In the genomic region with DNA sequence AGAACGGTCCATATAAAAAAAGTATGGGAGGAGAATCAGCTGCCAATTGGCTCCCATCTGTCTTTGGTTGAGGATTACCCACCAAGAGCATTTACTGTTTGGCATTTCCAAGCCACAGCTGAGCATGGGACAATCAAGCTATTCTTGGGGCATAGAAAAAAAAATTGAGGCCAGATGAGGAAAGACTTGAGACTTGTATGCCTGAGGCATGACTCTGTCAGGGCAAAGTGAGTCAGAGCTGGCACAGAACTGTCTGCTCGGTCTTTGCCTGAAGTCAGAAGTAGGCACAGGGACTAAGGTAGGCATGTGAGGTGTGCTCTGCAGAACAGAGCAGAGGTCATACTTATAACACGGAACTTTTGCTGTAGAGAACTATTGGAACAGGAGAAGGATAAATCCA, we compare ENCODE assay signal across 1 cellular context.
TF ChIP-seq lines count a peak whose summit lies in the region.

No MANE protein-coding gene starts in this region.

TF ChIP-seq in GM23338, 12 proteins besides CTCF, POLR2A, EP300 and RAD21 (continued from another document):
- TF ChIP-seq, protein P1, sequence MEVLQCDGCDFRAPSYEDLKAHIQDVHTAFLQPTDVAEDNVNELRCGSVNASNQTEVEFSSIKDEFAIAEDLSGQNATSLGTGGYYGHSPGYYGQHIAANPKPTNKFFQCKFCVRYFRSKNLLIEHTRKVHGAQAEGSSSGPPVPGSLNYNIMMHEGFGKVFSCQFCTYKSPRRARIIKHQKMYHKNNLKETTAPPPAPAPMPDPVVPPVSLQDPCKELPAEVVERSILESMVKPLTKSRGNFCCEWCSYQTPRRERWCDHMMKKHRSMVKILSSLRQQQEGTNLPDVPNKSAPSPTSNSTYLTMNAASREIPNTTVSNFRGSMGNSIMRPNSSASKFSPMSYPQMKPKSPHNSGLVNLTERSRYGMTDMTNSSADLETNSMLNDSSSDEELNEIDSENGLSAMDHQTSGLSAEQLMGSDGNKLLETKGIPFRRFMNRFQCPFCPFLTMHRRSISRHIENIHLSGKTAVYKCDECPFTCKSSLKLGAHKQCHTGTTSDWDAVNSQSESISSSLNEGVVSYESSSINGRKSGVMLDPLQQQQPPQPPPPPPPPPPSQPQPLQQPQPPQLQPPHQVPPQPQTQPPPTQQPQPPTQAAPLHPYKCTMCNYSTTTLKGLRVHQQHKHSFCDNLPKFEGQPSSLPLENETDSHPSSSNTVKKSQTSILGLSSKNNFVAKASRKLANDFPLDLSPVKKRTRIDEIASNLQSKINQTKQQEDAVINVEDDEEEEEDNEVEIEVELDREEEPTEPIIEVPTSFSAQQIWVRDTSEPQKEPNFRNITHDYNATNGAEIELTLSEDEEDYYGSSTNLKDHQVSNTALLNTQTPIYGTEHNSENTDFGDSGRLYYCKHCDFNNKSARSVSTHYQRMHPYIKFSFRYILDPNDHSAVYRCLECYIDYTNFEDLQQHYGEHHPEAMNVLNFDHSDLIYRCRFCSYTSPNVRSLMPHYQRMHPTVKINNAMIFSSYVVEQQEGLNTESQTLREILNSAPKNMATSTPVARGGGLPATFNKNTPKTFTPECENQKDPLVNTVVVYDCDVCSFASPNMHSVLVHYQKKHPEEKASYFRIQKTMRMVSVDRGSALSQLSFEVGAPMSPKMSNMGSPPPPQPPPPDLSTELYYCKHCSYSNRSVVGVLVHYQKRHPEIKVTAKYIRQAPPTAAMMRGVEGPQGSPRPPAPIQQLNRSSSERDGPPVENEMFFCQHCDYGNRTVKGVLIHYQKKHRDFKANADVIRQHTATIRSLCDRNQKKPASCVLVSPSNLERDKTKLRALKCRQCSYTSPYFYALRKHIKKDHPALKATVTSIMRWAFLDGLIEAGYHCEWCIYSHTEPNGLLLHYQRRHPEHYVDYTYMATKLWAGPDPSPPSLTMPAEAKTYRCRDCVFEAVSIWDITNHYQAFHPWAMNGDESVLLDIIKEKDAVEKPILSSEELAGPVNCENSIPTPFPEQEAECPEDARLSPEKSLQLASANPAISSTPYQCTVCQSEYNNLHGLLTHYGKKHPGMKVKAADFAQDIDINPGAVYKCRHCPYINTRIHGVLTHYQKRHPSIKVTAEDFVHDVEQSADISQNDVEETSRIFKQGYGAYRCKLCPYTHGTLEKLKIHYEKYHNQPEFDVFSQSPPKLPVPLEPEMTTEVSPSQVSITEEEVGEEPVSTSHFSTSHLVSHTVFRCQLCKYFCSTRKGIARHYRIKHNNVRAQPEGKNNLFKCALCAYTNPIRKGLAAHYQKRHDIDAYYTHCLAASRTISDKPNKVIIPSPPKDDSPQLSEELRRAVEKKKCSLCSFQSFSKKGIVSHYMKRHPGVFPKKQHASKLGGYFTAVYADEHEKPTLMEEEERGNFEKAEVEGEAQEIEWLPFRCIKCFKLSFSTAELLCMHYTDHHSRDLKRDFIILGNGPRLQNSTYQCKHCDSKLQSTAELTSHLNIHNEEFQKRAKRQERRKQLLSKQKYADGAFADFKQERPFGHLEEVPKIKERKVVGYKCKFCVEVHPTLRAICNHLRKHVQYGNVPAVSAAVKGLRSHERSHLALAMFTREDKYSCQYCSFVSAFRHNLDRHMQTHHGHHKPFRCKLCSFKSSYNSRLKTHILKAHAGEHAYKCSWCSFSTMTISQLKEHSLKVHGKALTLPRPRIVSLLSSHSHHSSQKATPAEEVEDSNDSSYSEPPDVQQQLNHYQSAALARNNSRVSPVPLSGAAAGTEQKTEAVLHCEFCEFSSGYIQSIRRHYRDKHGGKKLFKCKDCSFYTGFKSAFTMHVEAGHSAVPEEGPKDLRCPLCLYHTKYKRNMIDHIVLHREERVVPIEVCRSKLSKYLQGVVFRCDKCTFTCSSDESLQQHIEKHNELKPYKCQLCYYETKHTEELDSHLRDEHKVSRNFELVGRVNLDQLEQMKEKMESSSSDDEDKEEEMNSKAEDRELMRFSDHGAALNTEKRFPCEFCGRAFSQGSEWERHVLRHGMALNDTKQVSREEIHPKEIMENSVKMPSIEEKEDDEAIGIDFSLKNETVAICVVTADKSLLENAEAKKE (CRISPR knock-in tag; IDR thresholded peaks at IDR 0.05) = no peak
- TF ChIP-seq, protein P2, sequence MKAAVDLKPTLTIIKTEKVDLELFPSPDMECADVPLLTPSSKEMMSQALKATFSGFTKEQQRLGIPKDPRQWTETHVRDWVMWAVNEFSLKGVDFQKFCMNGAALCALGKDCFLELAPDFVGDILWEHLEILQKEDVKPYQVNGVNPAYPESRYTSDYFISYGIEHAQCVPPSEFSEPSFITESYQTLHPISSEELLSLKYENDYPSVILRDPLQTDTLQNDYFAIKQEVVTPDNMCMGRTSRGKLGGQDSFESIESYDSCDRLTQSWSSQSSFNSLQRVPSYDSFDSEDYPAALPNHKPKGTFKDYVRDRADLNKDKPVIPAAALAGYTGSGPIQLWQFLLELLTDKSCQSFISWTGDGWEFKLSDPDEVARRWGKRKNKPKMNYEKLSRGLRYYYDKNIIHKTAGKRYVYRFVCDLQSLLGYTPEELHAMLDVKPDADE (IDR thresholded peaks at IDR 0.05) = no peak
- TF ChIP-seq CREB1 (CRISPR knock-in tag; IDR thresholded peaks at IDR 0.05; ENCODE audit: low read depth) (no peak), ZNF114 (CRISPR knock-in tag; IDR thresholded peaks at IDR 0.05) (no peak)
